In the genomic region with DNA sequence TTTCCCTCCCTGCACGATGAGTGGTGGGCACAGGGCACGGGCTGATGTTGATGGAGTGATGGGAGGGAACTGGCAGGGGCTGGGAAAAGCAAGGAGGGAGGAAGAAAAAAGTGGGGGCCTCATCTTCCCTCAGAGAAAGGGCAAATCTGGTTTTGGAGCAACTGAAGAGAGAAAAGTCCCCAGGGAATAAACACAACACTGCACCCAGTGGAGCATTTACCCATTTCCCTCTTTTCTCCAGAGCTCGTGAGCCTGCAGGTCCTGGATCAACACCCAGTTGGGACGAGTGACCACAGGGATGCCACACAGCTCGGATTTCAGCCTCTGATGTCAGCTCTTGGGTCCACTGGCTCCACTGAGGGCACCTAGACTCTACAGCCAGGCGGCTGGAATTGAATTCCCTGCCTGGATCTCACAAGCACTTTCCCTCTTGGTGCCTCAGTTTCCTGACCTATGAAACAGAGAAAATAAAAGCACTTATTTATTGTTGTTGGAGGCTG, we compare ENCODE assay signal across 18 cellular contexts. TPM values are rescaled to one million over a fixed set of nuclear protein-coding genes. Genes with fewer than 3 reads are reported as not detected.
DNase-seq lines count a peak whose midpoint lies in the region; ATAC-seq and TF ChIP-seq lines count a peak whose summit lies in the region.
"Had no signal": no experiment of that assay in that cellular context is flagged by ENCODE, and none has a peak within 500 bp of the region (broad histone marks: within the 10 kb centered on the region; RNA-seq: fewer than 3 reads in every experiment).

No MANE protein-coding gene starts in this region.

- H3K36me3 Mint-ChIP-seq in activated naive CD4-positive, alpha-beta T cell treated with anti-CD3 and anti-CD28 coated beads, Interleukin-2, amount 50 U/mL, for 24 hours: peaks cover 14% of the 10 kb centered on the region
- peaks cover 55% of the 10 kb centered on the region for H3K36me3 Mint-ChIP-seq in WTC11

- H3K4me1 Mint-ChIP-seq in activated naive CD4-positive, alpha-beta T cell treated with anti-CD3 and anti-CD28 coated beads, Interleukin-2, amount 50 U/mL, for 24 hours: peaks cover 10% of the 10 kb centered on the region
- no peaks in the 10 kb centered on the region for H3K4me1 Mint-ChIP-seq in WTC11

- H3K27ac Mint-ChIP-seq in activated naive CD4-positive, alpha-beta T cell treated with anti-CD3 and anti-CD28 coated beads, Interleukin-2, amount 50 U/mL, for 24 hours: peak overlapping the region; percentile 59
- peak overlapping the region; percentile 46; the same call in 1 of the 2 replicates for H3K27ac Mint-ChIP-seq in WTC11

- no peaks in the 10 kb centered on the region for H3K9me3 Mint-ChIP-seq in activated naive CD4-positive, alpha-beta T cell treated with anti-CD3 and anti-CD28 coated beads, Interleukin-2, amount 50 U/mL, for 24 hours
- no peaks in the 10 kb centered on the region; the same call in 1 of the 2 replicates for H3K9me3 Mint-ChIP-seq in WTC11

- no peak for ATAC-seq in WTC11
- ATAC-seq: SK-N-SH treated with all-trans-retinoic acid at 6 μM for 48 hours had no signal

- POLR2A ChIA-PET in WTC11 (lab: Charles Lee): no interaction called here

- no peak for TF ChIP-seq CTCF in WTC11 (IDR thresholded peaks at IDR 0.05)

- DNase-seq in activated naive CD4-positive, alpha-beta T cell (lab: John Stamatoyannopoulos, UW): no peak
- DNase-seq in WTC11 (ENCODE audit: low spot score) (no peak), myocyte (ENCODE audit: low read depth) (peak; percentile 70), NCI-H748 treated with DMSO at 0.1 percent for 48 hours (lab: John Stamatoyannopoulos, UW) (no peak), middle frontal gyrus (ENCODE audit: extremely low spot score, low spot score) (no peak), NOMO-1 treated with dmso at 0.1 percent for 144 hours (lab: John Stamatoyannopoulos, UW; ENCODE audit: unreplicated experiment) (no peak)
- DNase-seq: CD4-positive, CD25-positive, alpha-beta regulatory T cell; DMS79 treated with DMSO at 0.1 percent for 48 hours; GM23248; KBM-7; NCI-H1092; NCI-H1436 treated with DMSO at 0.1 percent for 48 hours; NCI-H2029; NCI-H2227 treated with DMSO at 0.1 percent for 48 hours; NCI-H510A; Peyer's patch had no signal

- no peak overlapping the region for H3K4me3 Mint-ChIP-seq in activated naive CD4-positive, alpha-beta T cell treated with anti-CD3 and anti-CD28 coated beads, Interleukin-2, amount 50 U/mL, for 24 hours
- H3K4me3 Mint-ChIP-seq in WTC11: no peak overlapping the region
- H3K4me3 Mint-ChIP-seq: CD4-positive, CD25-positive, alpha-beta regulatory T cell had no signal

- no peaks in the 10 kb centered on the region for H3K27me3 Mint-ChIP-seq in activated naive CD4-positive, alpha-beta T cell treated with anti-CD3 and anti-CD28 coated beads, Interleukin-2, amount 50 U/mL, for 24 hours
- no peaks in the 10 kb centered on the region for H3K27me3 Mint-ChIP-seq in WTC11 (ENCODE audit: low read depth)
- H3K27me3 Mint-ChIP-seq: CD4-positive, CD25-positive, alpha-beta regulatory T cell had no signal

- CTCF ChIA-PET in WTC11 (lab: Charles Lee): interaction anchor here (0.9 to 1.4 kb wide), 2 partner anchors 16 to 28 kb away, joined by 3 to 5 read pairs; no protein-coding TSS in a partner anchor

TF ChIP-seq in WTC11, 78 proteins besides CTCF, POLR2A, EP300 and RAD21 (continues in another document):
- TF ChIP-seq NFYB (CRISPR knock-in tag; conservative IDR thresholded peaks at IDR 0.05; ENCODE audit: low read depth): no peak
- TF ChIP-seq ZNF138 (CRISPR knock-in tag; conservative IDR thresholded peaks at IDR 0.05): no peak
- TF ChIP-seq JUN (CRISPR knock-in tag; IDR thresholded peaks at IDR 0.05): no peak
- no peak for TF ChIP-seq ZNF317 (CRISPR knock-in tag; IDR thresholded peaks at IDR 0.05; ENCODE audit: borderline replicate concordance, low read depth)
- no peak for TF ChIP-seq FOXK1 (CRISPR knock-in tag; IDR thresholded peaks at IDR 0.05)
- TF ChIP-seq, protein P1, sequence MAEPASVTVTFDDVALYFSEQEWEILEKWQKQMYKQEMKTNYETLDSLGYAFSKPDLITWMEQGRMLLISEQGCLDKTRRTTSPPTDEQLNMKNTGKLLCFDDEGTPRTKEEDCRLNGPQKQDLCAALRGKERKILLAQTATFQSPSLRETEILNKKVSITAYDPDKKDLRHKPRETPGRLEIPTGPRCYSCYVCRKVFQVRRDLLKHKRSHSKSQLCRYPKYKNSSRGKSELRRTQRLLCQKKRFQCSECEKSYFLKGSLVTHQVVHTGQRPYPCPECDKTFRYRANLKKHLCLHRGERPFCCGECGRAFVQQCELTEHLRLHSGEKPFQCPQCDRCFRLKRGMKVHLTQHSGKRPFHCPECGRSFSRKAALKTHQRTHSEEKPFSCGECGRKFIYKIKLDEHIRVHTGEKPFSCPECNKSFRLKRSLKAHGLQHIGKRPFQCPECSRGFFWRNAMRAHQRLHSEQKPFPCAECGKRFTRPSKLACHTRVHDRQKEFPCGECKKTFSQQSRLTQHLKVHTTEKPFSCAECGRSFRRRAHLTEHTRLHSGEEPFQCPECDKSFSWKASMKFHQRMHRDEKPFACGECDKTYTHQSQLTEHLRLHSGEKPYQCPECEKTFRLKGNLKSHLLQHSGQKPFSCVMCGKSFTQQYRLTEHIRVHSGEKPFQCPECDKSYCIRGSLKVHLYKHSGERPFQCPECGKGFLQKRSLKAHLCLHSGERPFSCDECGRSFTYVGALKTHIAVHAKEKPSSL (CRISPR knock-in tag; conservative IDR thresholded peaks at IDR 0.05): no peak
- TF ChIP-seq, protein P2, sequence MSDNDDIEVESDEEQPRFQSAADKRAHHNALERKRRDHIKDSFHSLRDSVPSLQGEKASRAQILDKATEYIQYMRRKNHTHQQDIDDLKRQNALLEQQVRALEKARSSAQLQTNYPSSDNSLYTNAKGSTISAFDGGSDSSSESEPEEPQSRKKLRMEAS (CRISPR knock-in tag; IDR thresholded peaks at IDR 0.05): no peak
- TF ChIP-seq GTF2I (CRISPR knock-in tag; conservative IDR thresholded peaks at IDR 0.05): no peak
- TF ChIP-seq TEAD4 (CRISPR knock-in tag; IDR thresholded peaks at IDR 0.05): no peak
- TF ChIP-seq TP53 (CRISPR knock-in tag; IDR thresholded peaks at IDR 0.05): no peak
- TF ChIP-seq, protein P3, sequence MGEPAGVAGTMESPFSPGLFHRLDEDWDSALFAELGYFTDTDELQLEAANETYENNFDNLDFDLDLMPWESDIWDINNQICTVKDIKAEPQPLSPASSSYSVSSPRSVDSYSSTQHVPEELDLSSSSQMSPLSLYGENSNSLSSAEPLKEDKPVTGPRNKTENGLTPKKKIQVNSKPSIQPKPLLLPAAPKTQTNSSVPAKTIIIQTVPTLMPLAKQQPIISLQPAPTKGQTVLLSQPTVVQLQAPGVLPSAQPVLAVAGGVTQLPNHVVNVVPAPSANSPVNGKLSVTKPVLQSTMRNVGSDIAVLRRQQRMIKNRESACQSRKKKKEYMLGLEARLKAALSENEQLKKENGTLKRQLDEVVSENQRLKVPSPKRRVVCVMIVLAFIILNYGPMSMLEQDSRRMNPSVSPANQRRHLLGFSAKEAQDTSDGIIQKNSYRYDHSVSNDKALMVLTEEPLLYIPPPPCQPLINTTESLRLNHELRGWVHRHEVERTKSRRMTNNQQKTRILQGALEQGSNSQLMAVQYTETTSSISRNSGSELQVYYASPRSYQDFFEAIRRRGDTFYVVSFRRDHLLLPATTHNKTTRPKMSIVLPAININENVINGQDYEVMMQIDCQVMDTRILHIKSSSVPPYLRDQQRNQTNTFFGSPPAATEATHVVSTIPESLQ (CRISPR knock-in tag; IDR thresholded peaks at IDR 0.05): no peak
- no peak for TF ChIP-seq MXD4 (CRISPR knock-in tag; IDR thresholded peaks at IDR 0.05; ENCODE audit: borderline replicate concordance)
- no peak for TF ChIP-seq PRRX2 (CRISPR knock-in tag; IDR thresholded peaks at IDR 0.05)
- no peak for TF ChIP-seq E2F4 (CRISPR knock-in tag; IDR thresholded peaks at IDR 0.05; ENCODE audit: borderline replicate concordance, low read depth)

RNA-seq across cellular contexts. Expression of gene MICA, which starts 11.4 kb away (rescaled TPM):
- total RNA-seq in WTC11 (2021) (11.4 to 12.9 TPM (median 11.7 TPM) in 3 replicates), myocyte (32.5 and 55.9 TPM in 2 replicates)
- 62.4 TPM for polyA plus RNA-seq in myocyte (2012)

RNA-seq across cellular contexts. Expression of gene HLA-B, which starts 57.8 kb away (rescaled TPM):
- total RNA-seq in WTC11 (2021) (124 to 149 TPM (median 141 TPM) in 3 replicates), myocyte (137 and 270 TPM in 2 replicates)
- 659 TPM for polyA plus RNA-seq in myocyte (2012)
